10 cellular contexts compared by ENCODE assay signal in genomic region chr1:10910490-10911273, GRCh38.
DNase-seq lines count a peak whose midpoint lies in the region; ATAC-seq and TF ChIP-seq lines count a peak whose summit lies in the region.
"Had no signal": no experiment of that assay in that cellular context is flagged by ENCODE, and none has a peak within 500 bp of the region (broad histone marks: within the 10 kb centered on the region; RNA-seq: fewer than 3 reads in every experiment).

No MANE protein-coding gene starts in this region.

- H3K4me2 ChIP-seq in DND-41 (ENCODE audit: insufficient read depth, low read length) (no peak overlapping the region), neuronal stem cell (ENCODE audit: insufficient read depth, low read length, poor library complexity, severe bottlenecking) (no peak overlapping the region)

- peak overlapping the region; percentile 8 for H2AK5ac ChIP-seq in neuronal stem cell (ENCODE audit: low read depth, low read length)

- no peak overlapping the region for H3K9ac ChIP-seq in DND-41 (ENCODE audit: low read depth, low read length)
- H3K9ac ChIP-seq in neuronal stem cell (ENCODE audit: low read depth, low read length, poor library complexity) = no peak overlapping the region

- peak overlapping the region; percentile 2 for H2BK5ac ChIP-seq in neuronal stem cell (ENCODE audit: low read length)

- no peak for TF ChIP-seq EP300 in stomach (IDR thresholded peaks at IDR 0.05)

- peaks cover 12% of the 10 kb centered on the region; the same call in 1 of the 2 replicates for H4K20me1 ChIP-seq in DND-41 (ENCODE audit: insufficient read depth, low read length)

- no peak for DNase-seq in DND-41
- DNase-seq in MV-4-11 (lab: John Stamatoyannopoulos, UW) = peak; percentile 70
- peak; percentile 5 for DNase-seq in choroid plexus epithelial cell (ENCODE audit: low read depth)
- DNase-seq in neuronal stem cell (ENCODE audit: low spot score) = no peak
- no peak for DNase-seq in stomach
- DNase-seq in anterior cingulate cortex (lab: John Stamatoyannopoulos, UW) = no peak
- DNase-seq in activated CD4-positive, alpha-beta T cell treated with anti-CD3 and anti-CD28 coated beads, Interleukin-2, amount 50 U/mL, for 1 hour = no peak

- H2BK120ac ChIP-seq in neuronal stem cell (ENCODE audit: low read depth, low read length) = no peak overlapping the region

- TF ChIP-seq POLR2A in stomach (IDR thresholded peaks at IDR 0.05) = no peak

- no peaks in the 10 kb centered on the region for H3K79me2 ChIP-seq in DND-41 (ENCODE audit: insufficient read depth, low read length)

- H3K27me3 ChIP-seq in DND-41 (ENCODE audit: insufficient read depth, low read length, poor library complexity) (no peaks in the 10 kb centered on the region), neuronal stem cell (ENCODE audit: control insufficient read depth in 3 of 3, insufficient read depth in 3 of 3, low read depth in 1 of 3, low read length in 3 of 3) (peaks cover 0 to 39% (median 0%) of the 10 kb centered on the region in 3 experiments), stomach (peaks cover 0 to 18% (median 0%) of the 10 kb centered on the region in 3 donors)
- H3K27me3 ChIP-seq: breast epithelium, pancreas, testis had no signal

- H2AFZ ChIP-seq in DND-41 (ENCODE audit: low read depth, low read length) (no peak overlapping the region), neuronal stem cell (ENCODE audit: low read length) (peak overlapping the region; percentile 23)

- no peak overlapping the region for H4K91ac ChIP-seq in neuronal stem cell (ENCODE audit: low read depth, low read length, poor library complexity)

- H3K4ac ChIP-seq in neuronal stem cell (ENCODE audit: low read length) = no peak overlapping the region

- H3K18ac ChIP-seq in neuronal stem cell (ENCODE audit: low read length) = peak overlapping the region; percentile 54

- no peaks in the 10 kb centered on the region for H3K79me1 ChIP-seq in neuronal stem cell (ENCODE audit: low read depth, low read length)

- peak overlapping the region; percentile 8 for H2BK15ac ChIP-seq in neuronal stem cell (ENCODE audit: low read length)

- peak overlapping the region; percentile 3 for H3K23ac ChIP-seq in neuronal stem cell (ENCODE audit: low read depth, low read length, poor library complexity)

- no peak overlapping the region for H2BK12ac ChIP-seq in neuronal stem cell (ENCODE audit: low read length)

- H3K14ac ChIP-seq in neuronal stem cell (ENCODE audit: low read length) = no peak overlapping the region

- WGBS in neuronal stem cell (ENCODE audit: extremely low coverage in 2 of 2, insufficient read length in 2 of 2, insufficient replicate concordance in 1 of 2), 2 donors = no CpG with 5 or more reads among the region's 12 CpGs
- 72 to 77% (median 74%) methylated on average over 11 to 12 of the region's 12 CpGs for WGBS in stomach, 5 donors

- H3K4me3 ChIP-seq in DND-41 (ENCODE audit: low read depth in 1 of 2, low read length in 2 of 2) (no peak overlapping the region), choroid plexus epithelial cell (ENCODE audit: low read depth, low read length) (no peak overlapping the region), neuronal stem cell (ENCODE audit: low read length in 2 of 2) (no peak overlapping the region), stomach (no peak overlapping the region)
- H3K4me3 ChIP-seq: breast epithelium, pancreas, testis had no signal

- H3K36me3 ChIP-seq in DND-41 (ENCODE audit: insufficient read depth, low read length) (no peaks in the 10 kb centered on the region), neuronal stem cell (replicated peaks in 1 of 2; ENCODE audit: control insufficient read depth in 2 of 2, insufficient read depth in 2 of 2, low read length in 2 of 2) (no peaks in the 10 kb centered on the region), stomach (no peaks in the 10 kb centered on the region)
- H3K36me3 ChIP-seq: breast epithelium, pancreas had no signal

- H3K9me3 ChIP-seq in DND-41 (ENCODE audit: insufficient read depth, low read length, severe bottlenecking) (no peaks in the 10 kb centered on the region), neuronal stem cell (replicated peaks in 1 of 2; ENCODE audit: control insufficient read depth in 2 of 2, insufficient read depth in 1 of 2, low read depth in 1 of 2, low read length in 2 of 2) (no peaks in the 10 kb centered on the region), stomach (no peaks in the 10 kb centered on the region)
- H3K9me3 ChIP-seq: breast epithelium, pancreas, testis had no signal

- H4K8ac ChIP-seq in neuronal stem cell (ENCODE audit: low read depth, low read length) = no peak overlapping the region

- 0 out of 3 replicates have a peak, but pooled peaks have one; percentile 23 for ATAC-seq in DND-41 (ENCODE audit: insufficient read depth, low read depth)

- TF ChIP-seq CTCF in DND-41 (IDR thresholded peaks at IDR 0.05; ENCODE audit: borderline replicate concordance, extremely low read depth, low read length, poor library complexity, severe bottlenecking) (no peak), choroid plexus epithelial cell (conservative IDR thresholded peaks at IDR 0.05; ENCODE audit: low read depth, low read length) (no peak), stomach (IDR thresholded peaks at IDR 0.05) (no peak)

- intact Hi-C loops in stomach (cut with DNase I; ENCODE audit: low total_unique reads) = no loop called here

- H3K27ac ChIP-seq in DND-41 (ENCODE audit: low read length) = no peak overlapping the region
- no peak overlapping the region for H3K27ac ChIP-seq in neuronal stem cell (replicated peaks; ENCODE audit: low read length)
- no peak overlapping the region for H3K27ac ChIP-seq in stomach
- H3K27ac ChIP-seq: breast epithelium, pancreas, testis had no signal

- H3K4me1 ChIP-seq in DND-41 (ENCODE audit: insufficient read depth, low read length) (peaks cover 10% of the 10 kb centered on the region), neuronal stem cell (ENCODE audit: control insufficient read depth in 2 of 2, insufficient read depth in 1 of 2, low read depth in 1 of 2, low read length in 2 of 2) (peaks cover 15 to 23% of the 10 kb centered on the region in 2 donors), stomach (peaks cover 0 to 5% (median 0%) of the 10 kb centered on the region in 4 donors)
- H3K4me1 ChIP-seq: breast epithelium, pancreas, testis had no signal

Comparison
In these comparisons a context has a peak if more than half of its experiments do, and no peak if none do; other contexts are left out.
1. DNase-seq: peak in MV-4-11 (single experiment) and choroid plexus epithelial cell (single experiment); none in DND-41 (single experiment), neuronal stem cell (single experiment), stomach (single experiment), anterior cingulate cortex (0 of 58) and activated CD4-positive, alpha-beta T cell treated with anti-CD3 and anti-CD28 coated beads, Interleukin-2, amount 50 U/mL, for 1 hour (single experiment).